In the genomic region with DNA sequence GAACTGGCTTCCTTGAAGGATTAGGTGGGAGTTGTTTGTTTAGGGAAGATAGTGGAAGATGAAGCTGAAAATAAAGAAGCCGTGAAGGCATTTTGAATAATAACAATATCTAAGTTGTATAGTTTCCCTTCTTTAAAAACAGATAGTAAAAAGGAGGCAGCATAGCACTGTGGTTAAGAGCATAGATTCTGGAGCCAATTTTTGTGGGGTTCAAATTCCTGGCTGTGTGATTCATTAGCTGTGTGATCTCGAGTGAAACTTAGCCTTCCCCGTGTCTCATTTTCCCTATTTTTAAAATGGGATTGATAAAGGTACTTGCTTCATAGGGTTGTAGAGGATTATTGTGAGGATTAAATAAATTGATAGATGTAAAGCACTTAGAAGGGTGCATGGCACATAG, we compare ENCODE assay signal across 1 cellular context.
TF ChIP-seq lines count a peak whose summit lies in the region.

No MANE protein-coding gene starts in this region.

TF ChIP-seq in WTC11, 78 proteins besides CTCF, POLR2A, EP300 and RAD21 (continued from another document):
- TF ChIP-seq, protein P1, sequence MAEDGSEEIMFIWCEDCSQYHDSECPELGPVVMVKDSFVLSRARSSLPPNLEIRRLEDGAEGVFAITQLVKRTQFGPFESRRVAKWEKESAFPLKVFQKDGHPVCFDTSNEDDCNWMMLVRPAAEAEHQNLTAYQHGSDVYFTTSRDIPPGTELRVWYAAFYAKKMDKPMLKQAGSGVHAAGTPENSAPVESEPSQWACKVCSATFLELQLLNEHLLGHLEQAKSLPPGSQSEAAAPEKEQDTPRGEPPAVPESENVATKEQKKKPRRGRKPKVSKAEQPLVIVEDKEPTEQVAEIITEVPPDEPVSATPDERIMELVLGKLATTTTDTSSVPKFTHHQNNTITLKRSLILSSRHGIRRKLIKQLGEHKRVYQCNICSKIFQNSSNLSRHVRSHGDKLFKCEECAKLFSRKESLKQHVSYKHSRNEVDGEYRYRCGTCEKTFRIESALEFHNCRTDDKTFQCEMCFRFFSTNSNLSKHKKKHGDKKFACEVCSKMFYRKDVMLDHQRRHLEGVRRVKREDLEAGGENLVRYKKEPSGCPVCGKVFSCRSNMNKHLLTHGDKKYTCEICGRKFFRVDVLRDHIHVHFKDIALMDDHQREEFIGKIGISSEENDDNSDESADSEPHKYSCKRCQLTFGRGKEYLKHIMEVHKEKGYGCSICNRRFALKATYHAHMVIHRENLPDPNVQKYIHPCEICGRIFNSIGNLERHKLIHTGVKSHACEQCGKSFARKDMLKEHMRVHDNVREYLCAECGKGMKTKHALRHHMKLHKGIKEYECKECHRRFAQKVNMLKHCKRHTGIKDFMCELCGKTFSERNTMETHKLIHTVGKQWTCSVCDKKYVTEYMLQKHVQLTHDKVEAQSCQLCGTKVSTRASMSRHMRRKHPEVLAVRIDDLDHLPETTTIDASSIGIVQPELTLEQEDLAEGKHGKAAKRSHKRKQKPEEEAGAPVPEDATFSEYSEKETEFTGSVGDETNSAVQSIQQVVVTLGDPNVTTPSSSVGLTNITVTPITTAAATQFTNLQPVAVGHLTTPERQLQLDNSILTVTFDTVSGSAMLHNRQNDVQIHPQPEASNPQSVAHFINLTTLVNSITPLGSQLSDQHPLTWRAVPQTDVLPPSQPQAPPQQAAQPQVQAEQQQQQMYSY (CRISPR knock-in tag; IDR thresholded peaks at IDR 0.05) = no peak
- no peak for TF ChIP-seq FOXK1 (CRISPR knock-in tag; IDR thresholded peaks at IDR 0.05)
- no peak for TF ChIP-seq ZNF219 (CRISPR knock-in tag; IDR thresholded peaks at IDR 0.05; ENCODE audit: borderline replicate concordance)
- TF ChIP-seq, protein P2, sequence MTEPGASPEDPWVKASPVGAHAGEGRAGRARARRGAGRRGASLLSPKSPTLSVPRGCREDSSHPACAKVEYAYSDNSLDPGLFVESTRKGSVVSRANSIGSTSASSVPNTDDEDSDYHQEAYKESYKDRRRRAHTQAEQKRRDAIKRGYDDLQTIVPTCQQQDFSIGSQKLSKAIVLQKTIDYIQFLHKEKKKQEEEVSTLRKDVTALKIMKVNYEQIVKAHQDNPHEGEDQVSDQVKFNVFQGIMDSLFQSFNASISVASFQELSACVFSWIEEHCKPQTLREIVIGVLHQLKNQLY (CRISPR knock-in tag; IDR thresholded peaks at IDR 0.05) = no peak
- TF ChIP-seq ELF4 (CRISPR knock-in tag; IDR thresholded peaks at IDR 0.05; ENCODE audit: low read depth) = no peak
- no peak for TF ChIP-seq GTF2I (CRISPR knock-in tag; conservative IDR thresholded peaks at IDR 0.05)
- TF ChIP-seq JUN (CRISPR knock-in tag; IDR thresholded peaks at IDR 0.05) = no peak
- TF ChIP-seq, protein P3, sequence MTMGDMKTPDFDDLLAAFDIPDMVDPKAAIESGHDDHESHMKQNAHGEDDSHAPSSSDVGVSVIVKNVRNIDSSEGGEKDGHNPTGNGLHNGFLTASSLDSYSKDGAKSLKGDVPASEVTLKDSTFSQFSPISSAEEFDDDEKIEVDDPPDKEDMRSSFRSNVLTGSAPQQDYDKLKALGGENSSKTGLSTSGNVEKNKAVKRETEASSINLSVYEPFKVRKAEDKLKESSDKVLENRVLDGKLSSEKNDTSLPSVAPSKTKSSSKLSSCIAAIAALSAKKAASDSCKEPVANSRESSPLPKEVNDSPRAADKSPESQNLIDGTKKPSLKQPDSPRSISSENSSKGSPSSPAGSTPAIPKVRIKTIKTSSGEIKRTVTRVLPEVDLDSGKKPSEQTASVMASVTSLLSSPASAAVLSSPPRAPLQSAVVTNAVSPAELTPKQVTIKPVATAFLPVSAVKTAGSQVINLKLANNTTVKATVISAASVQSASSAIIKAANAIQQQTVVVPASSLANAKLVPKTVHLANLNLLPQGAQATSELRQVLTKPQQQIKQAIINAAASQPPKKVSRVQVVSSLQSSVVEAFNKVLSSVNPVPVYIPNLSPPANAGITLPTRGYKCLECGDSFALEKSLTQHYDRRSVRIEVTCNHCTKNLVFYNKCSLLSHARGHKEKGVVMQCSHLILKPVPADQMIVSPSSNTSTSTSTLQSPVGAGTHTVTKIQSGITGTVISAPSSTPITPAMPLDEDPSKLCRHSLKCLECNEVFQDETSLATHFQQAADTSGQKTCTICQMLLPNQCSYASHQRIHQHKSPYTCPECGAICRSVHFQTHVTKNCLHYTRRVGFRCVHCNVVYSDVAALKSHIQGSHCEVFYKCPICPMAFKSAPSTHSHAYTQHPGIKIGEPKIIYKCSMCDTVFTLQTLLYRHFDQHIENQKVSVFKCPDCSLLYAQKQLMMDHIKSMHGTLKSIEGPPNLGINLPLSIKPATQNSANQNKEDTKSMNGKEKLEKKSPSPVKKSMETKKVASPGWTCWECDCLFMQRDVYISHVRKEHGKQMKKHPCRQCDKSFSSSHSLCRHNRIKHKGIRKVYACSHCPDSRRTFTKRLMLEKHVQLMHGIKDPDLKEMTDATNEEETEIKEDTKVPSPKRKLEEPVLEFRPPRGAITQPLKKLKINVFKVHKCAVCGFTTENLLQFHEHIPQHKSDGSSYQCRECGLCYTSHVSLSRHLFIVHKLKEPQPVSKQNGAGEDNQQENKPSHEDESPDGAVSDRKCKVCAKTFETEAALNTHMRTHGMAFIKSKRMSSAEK (CRISPR knock-in tag; IDR thresholded peaks at IDR 0.05; ENCODE audit: borderline replicate concordance) = no peak
- no peak for TF ChIP-seq SP1 (CRISPR knock-in tag; conservative IDR thresholded peaks at IDR 0.05)
- TF ChIP-seq, protein P4, sequence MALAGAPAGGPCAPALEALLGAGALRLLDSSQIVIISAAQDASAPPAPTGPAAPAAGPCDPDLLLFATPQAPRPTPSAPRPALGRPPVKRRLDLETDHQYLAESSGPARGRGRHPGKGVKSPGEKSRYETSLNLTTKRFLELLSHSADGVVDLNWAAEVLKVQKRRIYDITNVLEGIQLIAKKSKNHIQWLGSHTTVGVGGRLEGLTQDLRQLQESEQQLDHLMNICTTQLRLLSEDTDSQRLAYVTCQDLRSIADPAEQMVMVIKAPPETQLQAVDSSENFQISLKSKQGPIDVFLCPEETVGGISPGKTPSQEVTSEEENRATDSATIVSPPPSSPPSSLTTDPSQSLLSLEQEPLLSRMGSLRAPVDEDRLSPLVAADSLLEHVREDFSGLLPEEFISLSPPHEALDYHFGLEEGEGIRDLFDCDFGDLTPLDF (CRISPR knock-in tag; IDR thresholded peaks at IDR 0.05) = no peak
TF ChIP-seq in WTC11: peak in this region for 0.
